In genomic region chr12:70885952-70886351, GRCh38 we compare ENCODE assay signal across 18 cellular contexts.
"Had no signal": no experiment of that assay in that cellular context is flagged by ENCODE, and none has a peak within 500 bp of the region (broad histone marks: within the 10 kb centered on the region; RNA-seq: fewer than 3 reads in every experiment).

No MANE protein-coding gene starts in this region.

- DNase-seq: activated CD4-positive, alpha-beta T cell treated with anti-CD3 and anti-CD28 coated beads for 4 hours; activated CD8-positive, alpha-beta memory T cell treated with anti-CD3 and anti-CD28 coated beads, Interleukin-2, amount 50 U/mL, for 4 hours; activated CD8-positive, alpha-beta T cell treated with anti-CD3 and anti-CD28 coated beads, Interleukin-2, amount 10 ng/mL, durations not matched to agents 7 days and 5 days; activated effector memory CD4-positive, alpha-beta T cell treated with anti-CD3 and anti-CD28 coated beads, Interleukin-2, amount 50 U/mL, for 16 hours; activated T-cell treated with anti-CD3 and anti-CD28 coated beads, Interleukin-2, amount 50 U/mL, for 48 hours; amniotic stem cell; body of pancreas; central memory CD4-positive, alpha-beta T cell; dermis blood vessel endothelial cell; foreskin keratinocyte; glutamatergic neuron; kidney glomerular epithelial cell; mesenchymal stem cell; nucleus accumbens; stimulated activated naive CD8-positive, alpha-beta T cell treated with anti-CD3 and anti-CD28 coated beads, Interleukin-15, Interleukin-2, amounts not matched to agents 100 U/mL and 50 U/mL, for 24 hours; T-helper 17 cell; trophoblast cell had no signal

- ATAC-seq: activated CD8-positive, alpha-beta T cell treated with anti-CD3 and anti-CD28 coated beads, Interleukin-2, amount 10 ng/mL, durations not matched to agents 7 days and 5 days; body of pancreas; foreskin keratinocyte; stimulated activated naive CD8-positive, alpha-beta T cell treated with anti-CD3 and anti-CD28 coated beads, Interleukin-15, Interleukin-2, amounts not matched to agents 100 U/mL and 50 U/mL, for 24 hours; T-helper 17 cell; WTC11 had no signal
